2 cellular contexts compared by ENCODE assay signal in genomic region chr1:204081791-204082513, GRCh38.
TF ChIP-seq lines count a peak whose summit lies in the region.

No MANE protein-coding gene starts in this region.

TF ChIP-seq in A549, 52 proteins besides CTCF, POLR2A, EP300 and RAD21:
- TF ChIP-seq PBX3 (IDR thresholded peaks at IDR 0.05) (no peak), MAFK (IDR thresholded peaks at IDR 0.05; ENCODE audit: partially characterized antibody) (no peak), NPAS2 (CRISPR knock-in tag; IDR thresholded peaks at IDR 0.05; ENCODE audit: borderline replicate concordance) (no peak), HMGXB4 (CRISPR knock-in tag; IDR thresholded peaks at IDR 0.05; ENCODE audit: borderline replicate concordance) (no peak), NR3C1 (IDR thresholded peaks at IDR 0.05) (no peak), GATA3 (IDR thresholded peaks at IDR 0.05; ENCODE audit: borderline replicate concordance) (no peak), CBX8 (IDR thresholded peaks at IDR 0.05) (no peak), HOXA7 (CRISPR knock-in tag; IDR thresholded peaks at IDR 0.05) (no peak), EHMT2 (IDR thresholded peaks at IDR 0.05; ENCODE audit: low read depth) (no peak)

TF ChIP-seq in H1, 55 proteins besides CTCF, POLR2A, EP300 and RAD21:
- no peak for TF ChIP-seq TCF12 (IDR thresholded peaks at IDR 0.05; ENCODE audit: low read depth, low read length)
- TF ChIP-seq JUND (IDR thresholded peaks at IDR 0.05; ENCODE audit: low read length) = no peak
- TF ChIP-seq ATF2 (IDR thresholded peaks at IDR 0.05; ENCODE audit: low read length) = no peak
- no peak for TF ChIP-seq RXRA (IDR thresholded peaks at IDR 0.05; ENCODE audit: insufficient read depth, low read depth, low read length)
- no peak for TF ChIP-seq JUN (IDR thresholded peaks at IDR 0.05; ENCODE audit: low read depth, low read length)
- no peak for TF ChIP-seq KDM1A (IDR thresholded peaks at IDR 0.05; ENCODE audit: borderline replicate concordance, low read length)
- no peak for TF ChIP-seq BCL11A (IDR thresholded peaks at IDR 0.05; ENCODE audit: low read depth in 2 of 2, low read length in 2 of 2)
- no peak for TF ChIP-seq MAFK (IDR thresholded peaks at IDR 0.05; ENCODE audit: low read depth, low read length)
- TF ChIP-seq ASH2L (IDR thresholded peaks at IDR 0.05; ENCODE audit: low read length) = no peak
- TF ChIP-seq FOSL1 (IDR thresholded peaks at IDR 0.05; ENCODE audit: insufficient read depth, low read depth, low read length) = no peak
- TF ChIP-seq GABPA (IDR thresholded peaks at IDR 0.05; ENCODE audit: borderline replicate concordance, insufficient read depth, low read length) = no peak
- TF ChIP-seq SRF (IDR thresholded peaks at IDR 0.05; ENCODE audit: low read depth, low read length) = no peak
- no peak for TF ChIP-seq CREB1 (IDR thresholded peaks at IDR 0.05)
- no peak for TF ChIP-seq SIN3A (conservative IDR thresholded peaks at IDR 0.05 in 1 of 2, IDR thresholded peaks at IDR 0.05 in 1 of 2; ENCODE audit: low read depth in 1 of 2, low read length in 2 of 2)
- no peak for TF ChIP-seq SUZ12 (IDR thresholded peaks at IDR 0.05; ENCODE audit: low read length)
- TF ChIP-seq SP1 (IDR thresholded peaks at IDR 0.05; ENCODE audit: low read depth, low read length) = no peak
- no peak for TF ChIP-seq POLR2AphosphoS5 (IDR thresholded peaks at IDR 0.05; ENCODE audit: low read depth, low read length)
- TF ChIP-seq CHD1 (IDR thresholded peaks at IDR 0.05; ENCODE audit: low read depth, low read length) = no peak
